In genomic region chr6:6629416-6629815, GRCh38 we compare ENCODE assay signal across 1 cellular context.
TF ChIP-seq lines count a peak whose summit lies in the region.

No MANE protein-coding gene starts in this region.

TF ChIP-seq in H1, 55 proteins besides CTCF, POLR2A, EP300 and RAD21:
- TF ChIP-seq CHD2 (IDR thresholded peaks at IDR 0.05; ENCODE audit: low read length): no peak
TF ChIP-seq in H1: peak in this region for 0.
